Comparison of ENCODE assay signal across 8 cellular contexts in the genomic region with DNA sequence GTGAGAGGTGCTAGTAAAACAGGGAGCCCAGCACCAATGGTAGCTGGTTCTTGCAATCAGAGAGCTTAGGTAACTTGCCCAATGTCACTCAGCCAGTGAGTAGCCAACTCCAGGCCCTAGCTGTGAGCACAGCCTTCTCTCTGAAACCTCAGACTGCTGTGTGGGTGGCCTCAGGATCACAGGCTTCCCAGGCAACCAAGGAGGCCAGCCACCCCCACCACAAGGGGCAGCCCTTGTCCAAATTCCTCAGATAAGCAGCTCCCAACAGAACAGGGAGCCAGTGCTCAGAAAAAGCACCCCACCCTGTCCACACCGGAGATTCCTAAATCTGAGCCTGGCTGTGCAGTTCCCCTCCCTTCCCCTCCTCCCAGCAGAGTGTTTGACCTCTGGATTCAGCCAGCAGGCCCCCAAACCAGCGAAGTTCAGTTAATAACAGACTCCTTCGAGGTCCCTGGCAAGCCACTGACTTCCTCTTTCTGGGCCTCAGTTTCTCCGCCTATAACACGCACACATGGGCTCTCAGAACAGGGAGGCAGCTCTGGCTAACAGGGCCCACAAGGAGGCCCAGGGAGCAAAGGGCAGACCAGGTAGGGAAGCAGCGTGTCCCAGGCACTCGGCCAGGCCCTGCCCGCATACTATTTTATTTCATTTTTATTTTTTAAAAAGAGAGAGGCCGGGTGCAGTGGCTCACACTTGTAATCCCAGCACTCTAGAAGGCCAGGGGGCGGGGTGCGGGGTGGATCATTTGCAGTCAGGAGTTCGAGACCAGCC. TPM values are rescaled to one million over a fixed set of nuclear protein-coding genes. Genes with fewer than 3 reads are reported as not detected.
DNase-seq lines count a peak whose midpoint lies in the region; ATAC-seq, FAIRE-seq and TF ChIP-seq lines count a peak whose summit lies in the region.

No MANE protein-coding gene starts in this region.

- ATAC-seq in left ventricle myocardium superior (peak; percentile 38), sciatic nerve (peak; percentile 63), HG03135 (IDR thresholded peaks at IDR 0.05; ENCODE audit: unreplicated experiment) (no peak)

- peak; percentile 28 for TF ChIP-seq CTCF in AG09309 (IDR thresholded peaks at IDR 0.05; ENCODE audit: control insufficient read depth, insufficient read depth, low read depth, low read length, missing control alignments)

- FAIRE-seq in H54 (lab: Jason Lieb, UNC): no peak

- intact Hi-C loops in left ventricle myocardium superior (cut with micrococcal nuclease): no loop called here
- intact Hi-C loops in sciatic nerve (cut with DNase I): loop anchor here (5.0 kb wide), 1 partner anchor 36 kb away; no protein-coding TSS in a partner anchor

- no peak for TF ChIP-seq POLR2A in H54 (IDR thresholded peaks at IDR 0.05; ENCODE audit: low read depth, low read length)

- DNase-seq in AG09309 (ENCODE audit: low read depth): peak; percentile 66
- DNase-seq in HCEC 1CT: peak; percentile 63
- peak; percentile 45 to 52 for DNase-seq in activated T-cell treated with anti-CD3 and anti-CD28 coated beads, Interleukin-2, amount 50 U/mL, for 48 hours
- DNase-seq in left ventricle myocardium superior: peak; percentile 76
- peak; percentile 75 for DNase-seq in sciatic nerve (ENCODE audit: low spot score)
- no peak for DNase-seq in NCI-H526 treated with DMSO at 0.1 percent for 48 hours (lab: John Stamatoyannopoulos, UW)
- no peak for DNase-seq in H54 (ENCODE audit: insufficient read length, low spot score)

- peak overlapping the region; percentile 75 for H3K4me3 ChIP-seq in AG09309 (ENCODE audit: control insufficient read depth, low read depth, low read length)

RNA-seq across cellular contexts. Expression of a gene that starts 2.7 kb away (rescaled TPM):
- 21.6 TPM for total RNA-seq in left ventricle myocardium superior
- total RNA-seq in sciatic nerve: 96.8 TPM

RNA-seq across cellular contexts. Expression of a gene that starts 40.4 kb away (rescaled TPM):
- 11.1 TPM for total RNA-seq in left ventricle myocardium superior
- total RNA-seq in sciatic nerve: 24.6 TPM

RNA-seq across cellular contexts. Expression of a gene that starts 47.5 kb away (rescaled TPM):
- total RNA-seq in left ventricle myocardium superior (not detected), sciatic nerve (2.0 TPM)

Comparison
In these comparisons a context has a peak if more than half of its experiments do, and no peak if none do; other contexts are left out.
1. DNase-seq: peak in AG09309 (single experiment), HCEC 1CT (single experiment), activated T-cell treated with anti-CD3 and anti-CD28 coated beads, Interleukin-2, amount 50 U/mL, for 48 hours (2 of 2), left ventricle myocardium superior (single experiment) and sciatic nerve (single experiment); none in NCI-H526 treated with DMSO at 0.1 percent for 48 hours (single experiment) and H54 (single experiment).